In genomic region chr4:147596377-147596776, GRCh38 we compare ENCODE assay signal across 1 cellular context.
TF ChIP-seq lines count a peak whose summit lies in the region.

No MANE protein-coding gene starts in this region.

TF ChIP-seq in GM23338, 12 proteins besides CTCF, POLR2A, EP300 and RAD21 (continued from another document):
- TF ChIP-seq ZNF462 (CRISPR knock-in tag; IDR thresholded peaks at IDR 0.05) (no peak), POLR2AphosphoS5 (IDR thresholded peaks at IDR 0.05; ENCODE audit: low read depth) (no peak), EZH2phosphoT487 (IDR thresholded peaks at IDR 0.05; ENCODE audit: unreplicated experiment) (no peak), REST (IDR thresholded peaks at IDR 0.05; ENCODE audit: unreplicated experiment) (no peak), EZH2 (IDR thresholded peaks at IDR 0.05; ENCODE audit: low read depth, unreplicated experiment) (no peak), JUNB (IDR thresholded peaks at IDR 0.05; ENCODE audit: unreplicated experiment) (no peak), CREB1 (CRISPR knock-in tag; IDR thresholded peaks at IDR 0.05; ENCODE audit: low read depth) (no peak), ETS1 (IDR thresholded peaks at IDR 0.05) (no peak), ZNF331 (CRISPR knock-in tag; IDR thresholded peaks at IDR 0.05; ENCODE audit: low read depth) (no peak)
